27 cellular contexts compared by ENCODE assay signal in the genomic region with DNA sequence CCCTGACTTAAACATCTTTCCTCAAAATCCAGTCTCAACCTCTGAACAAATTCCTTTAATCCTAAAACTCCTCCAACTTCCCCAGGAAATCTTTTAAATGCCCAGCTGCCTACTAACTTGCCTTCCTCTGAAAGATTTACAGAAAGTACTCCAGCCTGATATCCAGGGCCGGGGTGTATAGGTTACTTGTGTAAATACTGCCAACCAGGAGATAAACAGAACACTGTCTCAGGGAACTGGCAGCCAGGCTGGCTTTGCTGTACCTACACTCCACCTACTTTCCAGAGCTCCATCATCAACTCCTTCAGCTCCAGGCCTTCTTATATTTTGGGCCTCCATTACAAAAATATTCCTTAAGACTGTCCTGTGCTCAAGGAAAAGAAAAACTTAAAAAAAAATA.
"Had no signal": no experiment of that assay in that cellular context is flagged by ENCODE, and none has a peak within 500 bp of the region (broad histone marks: within the 10 kb centered on the region; RNA-seq: fewer than 3 reads in every experiment).

No MANE protein-coding gene starts in this region.

- H2AFZ ChIP-seq: neural progenitor cell, parathyroid adenoma had no signal

- ATAC-seq: effector memory CD8-positive, alpha-beta T cell; esophagus mucosa; gastrocnemius medialis; left lobe of liver; mucosa of descending colon; natural killer cell treated with Interleukin-12 subunit alpha and Interleukin-12 subunit beta and Interleukin-15 and Interleukin-18, amount 100 ng/mL, for 72 hours; stimulated activated naive B cell treated with anti-CD40 and anti-IgM and Interleukin-4, amounts not matched to agents 10 μg/mL and 1 μg/mL and 100 μg/mL, for 72 hours; upper lobe of right lung had no signal

- H3K27ac Mint-ChIP-seq: effector memory CD8-positive, alpha-beta T cell; memory B cell; mesothelial cell of epicardium; natural killer cell treated with Interleukin-12 subunit alpha and Interleukin-12 subunit beta and Interleukin-15 and Interleukin-18, amount 100 ng/mL, for 72 hours; neural progenitor cell; stimulated activated naive B cell treated with anti-CD40 and anti-IgM and Interleukin-4, amounts not matched to agents 10 μg/mL and 1 μg/mL and 100 μg/mL, for 72 hours; stimulated activated naive CD8-positive, alpha-beta T cell treated with anti-CD3 and anti-CD28 coated beads, Interleukin-15, Interleukin-2, amounts not matched to agents 100 ng/mL and 50 ng/mL, for 24 hours had no signal

- H3K4me1 Mint-ChIP-seq: memory B cell, naive B cell, neural progenitor cell had no signal

- H3K4me3 ChIP-seq: gastrocnemius medialis, lung, mucosa of descending colon, neural progenitor cell, prostate gland, right atrium auricular region, skin epidermis, thoracic aorta, tibial nerve, upper lobe of right lung, uterus had no signal

- H3K9ac ChIP-seq: neural progenitor cell, parathyroid adenoma had no signal

- DNase-seq: cortex of kidney; effector memory CD8-positive, alpha-beta T cell; foreskin fibroblast; gastrocnemius medialis; head of caudate nucleus; mucosa of descending colon; naive B cell; stimulated activated CD4-positive, alpha-beta T cell treated with anti-CD3 and anti-CD28 coated beads, Interleukin-15, amount 100 ng/mL, for 24 hours; stimulated activated CD4-positive, alpha-beta T cell treated with anti-CD3 and anti-CD28 coated beads, Interleukin-2, amount 100 ng/mL, for 48 hours; stimulated activated naive B cell treated with anti-CD40 and anti-IgM and Interleukin-4, amounts not matched to agents 10 μg/mL and 1 μg/mL and 100 μg/mL, for 72 hours; upper lobe of right lung; uterus had no signal

- H3K79me2 ChIP-seq: parathyroid adenoma had no signal

- H3K36me3 ChIP-seq: neural progenitor cell, prostate gland, thoracic aorta, upper lobe of right lung, uterus had no signal

- H3K4me3 Mint-ChIP-seq: effector memory CD8-positive, alpha-beta T cell; memory B cell; mesothelial cell of epicardium; naive B cell; natural killer cell treated with Interleukin-12 subunit alpha and Interleukin-12 subunit beta and Interleukin-15 and Interleukin-18, amount 100 ng/mL, for 72 hours; neural progenitor cell; stimulated activated naive B cell treated with anti-CD40 and anti-IgM and Interleukin-4, amounts not matched to agents 10 μg/mL and 1 μg/mL and 100 μg/mL, for 72 hours; stimulated activated naive CD8-positive, alpha-beta T cell treated with anti-CD3 and anti-CD28 coated beads, Interleukin-15, Interleukin-2, amounts not matched to agents 100 ng/mL and 50 ng/mL, for 24 hours had no signal

- H3K4me2 ChIP-seq: neural progenitor cell had no signal

- H3K27ac ChIP-seq: epithelial cell of prostate, gastrocnemius medialis, neural progenitor cell, parathyroid adenoma, prostate gland, right atrium auricular region, skin epidermis, thoracic aorta, tibial nerve, upper lobe of right lung, uterus had no signal

- H3K9me3 ChIP-seq: gastrocnemius medialis, mucosa of descending colon, prostate gland, right atrium auricular region, thoracic aorta, tibial nerve, upper lobe of right lung, uterus had no signal

- H3K27me3 Mint-ChIP-seq: effector memory CD8-positive, alpha-beta T cell; memory B cell; naive B cell; natural killer cell treated with Interleukin-12 subunit alpha and Interleukin-12 subunit beta and Interleukin-15 and Interleukin-18, amount 100 ng/mL, for 72 hours; stimulated activated naive B cell treated with anti-CD40 and anti-IgM and Interleukin-4, amounts not matched to agents 10 μg/mL and 1 μg/mL and 100 μg/mL, for 72 hours; stimulated activated naive CD8-positive, alpha-beta T cell treated with anti-CD3 and anti-CD28 coated beads, Interleukin-15, Interleukin-2, amounts not matched to agents 100 ng/mL and 50 ng/mL, for 24 hours had no signal

- H3K9me3 Mint-ChIP-seq: effector memory CD8-positive, alpha-beta T cell; memory B cell; mesothelial cell of epicardium; naive B cell; natural killer cell treated with Interleukin-12 subunit alpha and Interleukin-12 subunit beta and Interleukin-15 and Interleukin-18, amount 100 ng/mL, for 72 hours; neural progenitor cell; stimulated activated naive B cell treated with anti-CD40 and anti-IgM and Interleukin-4, amounts not matched to agents 10 μg/mL and 1 μg/mL and 100 μg/mL, for 72 hours; stimulated activated naive CD8-positive, alpha-beta T cell treated with anti-CD3 and anti-CD28 coated beads, Interleukin-15, Interleukin-2, amounts not matched to agents 100 ng/mL and 50 ng/mL, for 24 hours had no signal

- H3K27me3 ChIP-seq: gastrocnemius medialis, neural progenitor cell, right atrium auricular region, tibial nerve, upper lobe of right lung, uterus had no signal

- H3K4me1 ChIP-seq: gastrocnemius medialis, neural progenitor cell, parathyroid adenoma, prostate gland, right atrium auricular region, tibial nerve, upper lobe of right lung, uterus had no signal
